Comparison of ENCODE assay signal across 8 cellular contexts in genomic region chr16:30335598-30336474, GRCh38. TPM values are rescaled to one million over a fixed set of nuclear protein-coding genes. Genes with fewer than 3 reads are reported as not detected.
DNase-seq lines count a peak whose midpoint lies in the region; ATAC-seq and TF ChIP-seq lines count a peak whose summit lies in the region.

No MANE protein-coding gene starts in this region.

- no peaks in the 10 kb centered on the region for H3K9me3 ChIP-seq in psoas muscle

- intact Hi-C loops in activated B cell treated with CpG ODN at 0.5 μM for 24 hours (cut with micrococcal nuclease) (loop anchor here (1.0 to 5.0 kb wide), 7 partner anchors 19 to 244 kb away; partner anchors contain the start of genes CD2BP2, TBC1D10B, ZNF48 and ZNF768), psoas muscle (cut with DNase I) (no loop called here)

- peaks cover 42% of the 10 kb centered on the region for H3K4me1 Mint-ChIP-seq in activated B cell treated with CpG ODN at 0.5 μM for 24 hours

- 32 to 49% (median 39%) methylated on average over 17 of the region's 17 CpGs for WGBS in psoas muscle, 3 donors

- ATAC-seq in HG03280 (IDR thresholded peaks at IDR 0.05; ENCODE audit: unreplicated experiment) (peak; percentile 7), activated B cell treated with CpG ODN at 0.5 μM for 24 hours (ENCODE audit: low read depth) (no peak), psoas muscle (peak; percentile 35 to 66 (median 50))

- no peaks in the 10 kb centered on the region for H3K27me3 Mint-ChIP-seq in activated B cell treated with CpG ODN at 0.5 μM for 24 hours

- TF ChIP-seq CTCF in activated B cell treated with CpG ODN at 0.5 μM for 24 hours (IDR thresholded peaks at IDR 0.05) (no peak), psoas muscle (IDR thresholded peaks at IDR 0.05) (no peak)

- POLR2A ChIA-PET in activated B cell treated with CpG ODN at 0.5 μM for 24 hours (lab: Charles Lee) = interaction anchor here (0.7 to 2.4 kb wide), 18 partner anchors 14 to 412 kb away, joined by 3 to 26 read pairs (median 5); partner anchors contain the start of genes CD2BP2, FBRS, PHKG2 and SEPTIN1

- H3K9me3 Mint-ChIP-seq in activated B cell treated with CpG ODN at 0.5 μM for 24 hours = no peaks in the 10 kb centered on the region

- no peaks in the 10 kb centered on the region for H3K27me3 ChIP-seq in psoas muscle (ENCODE audit: insufficient read depth in 3 of 3, low read length in 2 of 3)

- H3K4me1 ChIP-seq in psoas muscle = peaks cover 8% of the 10 kb centered on the region

- peak overlapping the region; percentile 97 for H3K27ac ChIP-seq in psoas muscle

- H3K36me3 Mint-ChIP-seq in activated B cell treated with CpG ODN at 0.5 μM for 24 hours (ENCODE audit: low read depth) = peaks cover 4% of the 10 kb centered on the region

- CTCF ChIA-PET in activated B cell treated with CpG ODN at 0.5 μM for 24 hours (lab: Charles Lee) = interaction anchor here (0.6 to 1.1 kb wide), 2 partner anchors 74 to 297 kb away, joined by 3 read pairs; no protein-coding TSS in a partner anchor

- H3K4me3 Mint-ChIP-seq in activated B cell treated with CpG ODN at 0.5 μM for 24 hours = peak overlapping the region; percentile 82

- peak overlapping the region; percentile 82 for H3K4me3 ChIP-seq in psoas muscle

- DNase-seq in activated gamma-delta T cell treated with Interleukin-2 at 50 U/mL for 16 hours (peak; percentile 24), activated gamma-delta T cell (lab: John Stamatoyannopoulos, UW) (no peak), activated B cell treated with CpG ODN at 0.5 μM for 24 hours (no peak), foreskin melanocyte (peak; percentile 29), psoas muscle (peak in 1 of 2 donors; percentile 76), occipital lobe (lab: John Stamatoyannopoulos, UW) (no peak)
- DNase-seq in stimulated activated CD4-positive, alpha-beta T cell treated with anti-CD3 and anti-CD28 coated beads, Interleukin-1b, Interleukin-23, amount 100 ng/mL, for 48 hours = no peak

- H3K27ac Mint-ChIP-seq in activated B cell treated with CpG ODN at 0.5 μM for 24 hours = peak overlapping the region; percentile 83

- H3K36me3 ChIP-seq in psoas muscle (ENCODE audit: insufficient read depth in 1 of 2, low read depth in 1 of 2) = no peaks in the 10 kb centered on the region

RNA-seq across cellular contexts. Expression of gene CD2BP2, which starts 19.3 kb away (rescaled TPM):
- total RNA-seq in activated B cell treated with CpG ODN at 0.5 μM for 24 hours = 87.8 and 88.0 TPM in 2 replicates
- total RNA-seq in psoas muscle = 10 to 100 TPM; 38.9 to 65.0 (median 49.6) TPM
- 10 to 100 TPM; 31.0 to 61.8 (median 55.6) TPM for polyA plus RNA-seq in psoas muscle
- total RNA-seq in occipital lobe = 39.8 TPM

RNA-seq across cellular contexts. Expression of gene TBC1D10B, which starts 34.5 kb away (rescaled TPM):
- total RNA-seq in activated B cell treated with CpG ODN at 0.5 μM for 24 hours = 46.3 and 50.2 TPM in 2 replicates
- total RNA-seq in psoas muscle = 10 to 100 TPM; 30.1 to 50.0 (median 34.1) TPM
- polyA plus RNA-seq in psoas muscle = 10 to 100 TPM; 24.5 to 45.0 (median 26.4) TPM
- 25.6 TPM for total RNA-seq in occipital lobe

RNA-seq across cellular contexts. Expression of gene MYL11, which starts 38.8 kb away (rescaled TPM):
- not detected in 2 replicates for total RNA-seq in activated B cell treated with CpG ODN at 0.5 μM for 24 hours
- total RNA-seq in psoas muscle = 1,000 to 10,000 TPM; 1,414 to 6,743 (median 2,777) TPM
- polyA plus RNA-seq in psoas muscle = 1,000 to 10,000 TPM in 2 of 3 donors, 100 to 1,000 TPM in 1; 636 to 4,264 (median 2,548) TPM
- 6.1 TPM for total RNA-seq in occipital lobe

RNA-seq across cellular contexts. Expression of gene SEPTIN1, which starts 46.5 kb away (rescaled TPM):
- 192 and 199 TPM in 2 replicates for total RNA-seq in activated B cell treated with CpG ODN at 0.5 μM for 24 hours
- total RNA-seq in psoas muscle = 1 to 10 TPM in 2 of 4 donors, under 1 TPM in 2; 0.34 to 1.8 (median 0.90) TPM
- polyA plus RNA-seq in psoas muscle = under 1 TPM; 0.22 to 0.51 (median 0.28) TPM
- under 0.01 TPM for total RNA-seq in occipital lobe

RNA-seq across cellular contexts. Expression of gene ZNF48, which starts 59.4 kb away (rescaled TPM):
- total RNA-seq in activated B cell treated with CpG ODN at 0.5 μM for 24 hours = 11.7 and 13.0 TPM in 2 replicates
- total RNA-seq in psoas muscle = 1 to 10 TPM; 2.8 to 7.8 (median 5.6) TPM
- polyA plus RNA-seq in psoas muscle = 1 to 10 TPM; 2.3 to 7.4 (median 3.2) TPM
- total RNA-seq in occipital lobe = 32.0 TPM

Comparison
In these comparisons a context has a peak if more than half of its experiments do, and no peak if none do; other contexts are left out.
1. DNase-seq: peak in activated gamma-delta T cell treated with Interleukin-2 at 50 U/mL for 16 hours (single experiment) and foreskin melanocyte (single experiment); none in activated gamma-delta T cell (single experiment), activated B cell treated with CpG ODN at 0.5 μM for 24 hours (single experiment), occipital lobe (single experiment) and stimulated activated CD4-positive, alpha-beta T cell treated with anti-CD3 and anti-CD28 coated beads, Interleukin-1b, Interleukin-23, amount 100 ng/mL, for 48 hours (single experiment).
2. RNA of gene MYL11, which starts 38.8 kb away (total RNA-seq): 1,414 to 6,743 TPM in psoas muscle; 6.1 TPM in occipital lobe (single experiment) and not detected in activated B cell treated with CpG ODN at 0.5 μM for 24 hours; every median in the first group is over 100 times any median in the second.